ENCODE assay signal across 1 cellular context in the genomic region with DNA sequence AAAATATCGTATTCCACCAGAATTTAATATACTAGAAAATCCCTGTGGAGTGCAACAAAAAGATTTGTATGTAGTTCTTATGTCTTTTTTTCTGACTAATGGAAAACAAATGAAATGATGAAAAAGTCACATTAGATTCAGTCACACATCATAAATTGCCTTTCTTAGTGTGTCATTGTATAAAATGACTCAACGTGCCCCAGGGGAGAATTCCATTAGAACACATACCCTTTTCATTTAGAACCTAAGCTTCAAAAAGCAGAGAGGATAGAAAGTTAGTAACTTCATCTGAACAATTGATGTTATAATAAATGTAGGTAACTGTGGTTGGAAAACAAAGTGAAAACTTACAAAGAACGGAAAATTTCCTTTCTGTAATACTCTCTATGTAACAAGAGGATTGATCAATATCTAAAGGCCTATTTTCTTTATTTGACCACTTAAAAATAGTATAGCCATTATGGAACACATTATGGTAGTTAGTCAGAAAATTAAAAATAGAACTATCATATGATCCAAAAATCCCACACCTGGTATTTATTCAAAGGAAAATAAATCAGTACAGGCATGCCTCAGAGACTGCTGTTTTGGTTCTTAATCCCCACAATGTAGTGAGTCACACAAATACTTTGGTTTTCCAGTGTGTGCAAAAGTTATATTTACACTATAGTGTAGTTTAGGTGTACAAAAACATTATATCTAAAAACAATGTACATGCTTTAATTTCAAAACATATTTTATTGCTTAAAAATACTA.
TF ChIP-seq lines count a peak whose summit lies in the region.

No MANE protein-coding gene starts in this region.

TF ChIP-seq in HEK293, 187 proteins besides CTCF, POLR2A, EP300 and RAD21 (continued from another document):
- TF ChIP-seq, protein P1, sequence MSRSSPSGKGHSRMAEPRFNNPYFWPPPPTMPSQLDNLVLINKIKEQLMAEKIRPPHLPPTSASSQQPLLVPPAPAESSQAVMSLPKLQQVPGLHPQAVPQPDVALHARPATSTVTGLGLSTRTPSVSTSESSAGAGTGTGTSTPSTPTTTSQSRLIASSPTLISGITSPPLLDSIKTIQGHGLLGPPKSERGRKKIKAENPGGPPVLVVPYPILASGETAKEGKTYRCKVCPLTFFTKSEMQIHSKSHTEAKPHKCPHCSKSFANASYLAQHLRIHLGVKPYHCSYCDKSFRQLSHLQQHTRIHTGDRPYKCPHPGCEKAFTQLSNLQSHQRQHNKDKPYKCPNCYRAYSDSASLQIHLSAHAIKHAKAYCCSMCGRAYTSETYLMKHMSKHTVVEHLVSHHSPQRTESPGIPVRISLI (tag by site-specific recombination; IDR thresholded peaks at IDR 0.05) = peak; percentile 80
- TF ChIP-seq, protein P2, sequence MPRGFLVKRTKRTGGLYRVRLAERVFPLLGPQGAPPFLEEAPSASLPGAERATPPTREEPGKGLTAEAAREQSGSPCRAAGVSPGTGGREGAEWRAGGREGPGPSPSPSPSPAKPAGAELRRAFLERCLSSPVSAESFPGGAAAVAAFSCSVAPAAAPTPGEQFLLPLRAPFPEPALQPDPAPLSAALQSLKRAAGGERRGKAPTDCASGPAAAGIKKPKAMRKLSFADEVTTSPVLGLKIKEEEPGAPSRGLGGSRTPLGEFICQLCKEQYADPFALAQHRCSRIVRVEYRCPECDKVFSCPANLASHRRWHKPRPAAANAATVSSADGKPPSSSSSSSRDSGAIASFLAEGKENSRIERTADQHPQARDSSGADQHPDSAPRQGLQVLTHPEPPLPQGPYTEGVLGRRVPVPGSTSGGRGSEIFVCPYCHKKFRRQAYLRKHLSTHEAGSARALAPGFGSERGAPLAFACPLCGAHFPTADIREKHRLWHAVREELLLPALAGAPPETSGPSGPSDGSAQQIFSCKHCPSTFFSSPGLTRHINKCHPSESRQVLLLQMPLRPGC (tag by site-specific recombination; IDR thresholded peaks at IDR 0.05) = peak; percentile 47; the same call in 1 of the 2 replicates
- no peak for TF ChIP-seq ZNF426 (tag by site-specific recombination; IDR thresholded peaks at IDR 0.05)
- TF ChIP-seq, protein P3, sequence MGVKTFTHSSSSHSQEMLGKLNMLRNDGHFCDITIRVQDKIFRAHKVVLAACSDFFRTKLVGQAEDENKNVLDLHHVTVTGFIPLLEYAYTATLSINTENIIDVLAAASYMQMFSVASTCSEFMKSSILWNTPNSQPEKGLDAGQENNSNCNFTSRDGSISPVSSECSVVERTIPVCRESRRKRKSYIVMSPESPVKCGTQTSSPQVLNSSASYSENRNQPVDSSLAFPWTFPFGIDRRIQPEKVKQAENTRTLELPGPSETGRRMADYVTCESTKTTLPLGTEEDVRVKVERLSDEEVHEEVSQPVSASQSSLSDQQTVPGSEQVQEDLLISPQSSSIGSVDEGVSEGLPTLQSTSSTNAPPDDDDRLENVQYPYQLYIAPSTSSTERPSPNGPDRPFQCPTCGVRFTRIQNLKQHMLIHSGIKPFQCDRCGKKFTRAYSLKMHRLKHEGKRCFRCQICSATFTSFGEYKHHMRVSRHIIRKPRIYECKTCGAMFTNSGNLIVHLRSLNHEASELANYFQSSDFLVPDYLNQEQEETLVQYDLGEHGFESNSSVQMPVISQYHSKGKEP (tag by site-specific recombination; IDR thresholded peaks at IDR 0.05) = 0 out of 2 replicates have a peak, but pooled peaks have one; percentile 27
- peak; percentile 34; the same call in 1 of the 2 replicates for TF ChIP-seq OVOL3 (tag by site-specific recombination; IDR thresholded peaks at IDR 0.05)
- TF ChIP-seq ZNF391 (tag by site-specific recombination; IDR thresholded peaks at IDR 0.05; ENCODE audit: borderline replicate concordance, low read depth) = no peak
- TF ChIP-seq, protein P4, sequence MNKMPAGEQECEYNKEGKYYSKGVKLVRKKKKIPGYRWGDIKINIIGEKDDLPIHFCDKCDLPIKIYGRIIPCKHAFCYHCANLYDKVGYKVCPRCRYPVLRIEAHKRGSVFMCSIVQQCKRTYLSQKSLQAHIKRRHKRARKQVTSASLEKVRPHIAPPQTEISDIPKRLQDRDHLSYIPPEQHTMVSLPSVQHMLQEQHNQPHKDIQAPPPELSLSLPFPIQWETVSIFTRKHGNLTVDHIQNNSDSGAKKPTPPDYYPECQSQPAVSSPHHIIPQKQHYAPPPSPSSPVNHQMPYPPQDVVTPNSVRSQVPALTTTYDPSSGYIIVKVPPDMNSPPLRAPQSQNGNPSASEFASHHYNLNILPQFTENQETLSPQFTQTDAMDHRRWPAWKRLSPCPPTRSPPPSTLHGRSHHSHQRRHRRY (tag by site-specific recombination; IDR thresholded peaks at IDR 0.05) = no peak
- TF ChIP-seq ZNF23 (tag by site-specific recombination; IDR thresholded peaks at IDR 0.05; ENCODE audit: borderline replicate concordance) = no peak
- TF ChIP-seq ZNF785 (tag by site-specific recombination; IDR thresholded peaks at IDR 0.05) = no peak
- peak; percentile 32 for TF ChIP-seq GLIS1 (tag by site-specific recombination; IDR thresholded peaks at IDR 0.05)
- TF ChIP-seq ZNF843 (tag by site-specific recombination; IDR thresholded peaks at IDR 0.05) = peak; percentile 41; the same call in 1 of the 2 replicates
- TF ChIP-seq, protein P5, sequence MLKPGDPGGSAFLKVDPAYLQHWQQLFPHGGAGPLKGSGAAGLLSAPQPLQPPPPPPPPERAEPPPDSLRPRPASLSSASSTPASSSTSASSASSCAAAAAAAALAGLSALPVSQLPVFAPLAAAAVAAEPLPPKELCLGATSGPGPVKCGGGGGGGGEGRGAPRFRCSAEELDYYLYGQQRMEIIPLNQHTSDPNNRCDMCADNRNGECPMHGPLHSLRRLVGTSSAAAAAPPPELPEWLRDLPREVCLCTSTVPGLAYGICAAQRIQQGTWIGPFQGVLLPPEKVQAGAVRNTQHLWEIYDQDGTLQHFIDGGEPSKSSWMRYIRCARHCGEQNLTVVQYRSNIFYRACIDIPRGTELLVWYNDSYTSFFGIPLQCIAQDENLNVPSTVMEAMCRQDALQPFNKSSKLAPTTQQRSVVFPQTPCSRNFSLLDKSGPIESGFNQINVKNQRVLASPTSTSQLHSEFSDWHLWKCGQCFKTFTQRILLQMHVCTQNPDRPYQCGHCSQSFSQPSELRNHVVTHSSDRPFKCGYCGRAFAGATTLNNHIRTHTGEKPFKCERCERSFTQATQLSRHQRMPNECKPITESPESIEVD (tag by site-specific recombination; IDR thresholded peaks at IDR 0.05) = peak; percentile 78
- TF ChIP-seq OSR2 (tag by site-specific recombination; IDR thresholded peaks at IDR 0.05) = 0 out of 2 replicates have a peak, but pooled peaks have one; percentile 11
- peak; percentile 4; the same call in 1 of the 2 replicates for TF ChIP-seq ZNF654 (tag by site-specific recombination; IDR thresholded peaks at IDR 0.05; ENCODE audit: low read depth)
- peak; percentile 74; the same call in 1 of the 2 replicates for TF ChIP-seq WT1 (tag by site-specific recombination; IDR thresholded peaks at IDR 0.05)
- 0 out of 2 replicates have a peak, but pooled peaks have one; percentile 29 for TF ChIP-seq BCL11A (tag by site-specific recombination; IDR thresholded peaks at IDR 0.05; ENCODE audit: low read depth)
- TF ChIP-seq GLI2 (tag by site-specific recombination; IDR thresholded peaks at IDR 0.05; ENCODE audit: borderline replicate concordance, low read depth) = peak; percentile 51; the same call in 1 of the 2 replicates
- TF ChIP-seq KLF8 (tag by site-specific recombination; IDR thresholded peaks at IDR 0.05) = peak; percentile 69; the same call in 1 of the 2 replicates
- peak; percentile 49 for TF ChIP-seq FEZF1 (tag by site-specific recombination; IDR thresholded peaks at IDR 0.05)
TF ChIP-seq in HEK293: peak in this region for 19.
